ENCODE assay signal across 7 cellular contexts in genomic region chr1:83401146-83401545, GRCh38.
DNase-seq lines count a peak whose midpoint lies in the region.

No MANE protein-coding gene starts in this region.

- DNase-seq in COR-L47 (lab: John Stamatoyannopoulos, UW) (peak; percentile 97), M059J (ENCODE audit: low read depth) (peak; percentile 36), NCI-H2029 (lab: John Stamatoyannopoulos, UW) (peak; percentile 64), NCI-H345 (lab: John Stamatoyannopoulos, UW) (peak; percentile 65), NCI-H748 treated with DMSO at 0.1 percent for 48 hours (lab: John Stamatoyannopoulos, UW) (peak; percentile 16), RPMI8226 (peak; percentile 64), glomerular visceral epithelial cell (ENCODE audit: extremely low spot score) (peak; percentile 2)

Comparison
In these comparisons a context has a peak if more than half of its experiments do, and no peak if none do; other contexts are left out.
1. Peak in every context shown above with its lines: DNase-seq.
2. DNase-seq: peak in every context shown above with its lines; median percentile 97 in COR-L47; 65 in NCI-H345; 64 in NCI-H2029; 64 in RPMI8226; 36 in M059J; 16 in NCI-H748 treated with DMSO at 0.1 percent for 48 hours; 2 in glomerular visceral epithelial cell.